ENCODE assay signal across 1 cellular context in the genomic region with DNA sequence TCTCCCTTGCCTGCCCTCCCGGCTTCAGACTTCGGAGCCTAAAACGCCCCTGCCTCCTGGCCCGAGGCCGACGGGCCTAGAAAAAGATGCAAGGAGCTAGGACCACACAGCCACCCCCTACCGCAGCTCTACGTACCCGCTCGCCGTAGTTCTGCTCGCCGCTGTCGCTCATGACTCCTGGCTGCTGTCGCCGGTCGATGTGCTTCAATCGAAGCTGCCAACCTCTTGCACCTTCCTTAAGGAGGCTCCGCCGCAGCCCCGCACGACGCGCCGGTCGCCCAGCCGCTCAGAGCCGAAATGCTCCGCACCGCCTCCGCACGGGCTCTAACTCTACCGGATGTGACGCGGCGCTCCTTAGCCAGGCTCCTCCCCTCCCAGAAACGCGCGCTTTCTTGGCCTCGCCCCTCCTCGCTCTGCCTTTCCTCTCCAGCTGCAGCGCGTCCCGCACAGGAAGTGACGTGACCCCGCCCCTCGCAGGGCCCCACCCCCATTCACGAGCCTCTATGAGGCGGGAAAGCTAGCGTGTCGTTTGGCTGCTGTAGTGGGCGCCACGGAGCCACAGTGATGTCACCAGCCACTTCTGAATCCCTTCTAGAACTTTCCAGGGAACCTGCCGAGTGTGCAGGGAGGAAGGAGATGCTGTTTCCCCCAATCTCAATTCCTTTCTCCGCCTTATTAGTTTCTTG.
TF ChIP-seq lines count a peak whose summit lies in the region.

Gene TRA2B (minus strand): TSS at position 326 of the 686 bp plus-strand sequence. CDS start 154 bp downstream, at position 172.

TF ChIP-seq in HepG2, 621 proteins besides CTCF, POLR2A, EP300 and RAD21 (continued from another document and continues in another):
- TF ChIP-seq, protein P1, sequence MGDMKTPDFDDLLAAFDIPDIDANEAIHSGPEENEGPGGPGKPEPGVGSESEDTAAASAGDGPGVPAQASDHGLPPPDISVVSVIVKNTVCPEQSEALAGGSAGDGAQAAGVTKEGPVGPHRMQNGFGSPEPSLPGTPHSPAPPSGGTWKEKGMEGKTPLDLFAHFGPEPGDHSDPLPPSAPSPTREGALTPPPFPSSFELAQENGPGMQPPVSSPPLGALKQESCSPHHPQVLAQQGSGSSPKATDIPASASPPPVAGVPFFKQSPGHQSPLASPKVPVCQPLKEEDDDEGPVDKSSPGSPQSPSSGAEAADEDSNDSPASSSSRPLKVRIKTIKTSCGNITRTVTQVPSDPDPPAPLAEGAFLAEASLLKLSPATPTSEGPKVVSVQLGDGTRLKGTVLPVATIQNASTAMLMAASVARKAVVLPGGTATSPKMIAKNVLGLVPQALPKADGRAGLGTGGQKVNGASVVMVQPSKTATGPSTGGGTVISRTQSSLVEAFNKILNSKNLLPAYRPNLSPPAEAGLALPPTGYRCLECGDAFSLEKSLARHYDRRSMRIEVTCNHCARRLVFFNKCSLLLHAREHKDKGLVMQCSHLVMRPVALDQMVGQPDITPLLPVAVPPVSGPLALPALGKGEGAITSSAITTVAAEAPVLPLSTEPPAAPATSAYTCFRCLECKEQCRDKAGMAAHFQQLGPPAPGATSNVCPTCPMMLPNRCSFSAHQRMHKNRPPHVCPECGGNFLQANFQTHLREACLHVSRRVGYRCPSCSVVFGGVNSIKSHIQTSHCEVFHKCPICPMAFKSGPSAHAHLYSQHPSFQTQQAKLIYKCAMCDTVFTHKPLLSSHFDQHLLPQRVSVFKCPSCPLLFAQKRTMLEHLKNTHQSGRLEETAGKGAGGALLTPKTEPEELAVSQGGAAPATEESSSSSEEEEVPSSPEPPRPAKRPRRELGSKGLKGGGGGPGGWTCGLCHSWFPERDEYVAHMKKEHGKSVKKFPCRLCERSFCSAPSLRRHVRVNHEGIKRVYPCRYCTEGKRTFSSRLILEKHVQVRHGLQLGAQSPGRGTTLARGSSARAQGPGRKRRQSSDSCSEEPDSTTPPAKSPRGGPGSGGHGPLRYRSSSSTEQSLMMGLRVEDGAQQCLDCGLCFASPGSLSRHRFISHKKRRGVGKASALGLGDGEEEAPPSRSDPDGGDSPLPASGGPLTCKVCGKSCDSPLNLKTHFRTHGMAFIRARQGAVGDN (CRISPR knock-in tag; IDR thresholded peaks at IDR 0.05) = peak; percentile 99
- TF ChIP-seq HNRNPLL (IDR thresholded peaks at IDR 0.05; ENCODE audit: low read depth, low read length, poor library complexity, severe bottlenecking) (peak; percentile 65), ZNF772 (CRISPR knock-in tag; IDR thresholded peaks at IDR 0.05) (peak; percentile 80), FOXA3 (CRISPR knock-in tag; IDR thresholded peaks at IDR 0.05) (peak; percentile 59; the same call in 1 of the 2 replicates), SUZ12 (IDR thresholded peaks at IDR 0.05; ENCODE audit: low read depth, low read length) (no peak), TFAP4 (IDR thresholded peaks at IDR 0.05; ENCODE audit: borderline replicate concordance, low read depth) (peak; percentile 85; the same call in 1 of the 2 replicates), MZF1 (CRISPR knock-in tag; IDR thresholded peaks at IDR 0.05; ENCODE audit: borderline replicate concordance) (no peak), KDM2A (CRISPR knock-in tag; IDR thresholded peaks at IDR 0.05; ENCODE audit: borderline replicate concordance, low read depth) (peak; percentile 83), BCLAF1 (IDR thresholded peaks at IDR 0.05) (no peak), ZNF549 (CRISPR knock-in tag; IDR thresholded peaks at IDR 0.05) (no peak), MTA1 (CRISPR knock-in tag; IDR thresholded peaks at IDR 0.05; ENCODE audit: borderline replicate concordance) (peak; percentile 80; the same call in 1 of the 2 replicates), SNAPC2 (CRISPR knock-in tag; IDR thresholded peaks at IDR 0.05) (peak; percentile 97), NBN (conservative IDR thresholded peaks at IDR 0.05) (no peak), FLYWCH1 (CRISPR knock-in tag; IDR thresholded peaks at IDR 0.05) (no peak), ZNF558 (CRISPR knock-in tag; IDR thresholded peaks at IDR 0.05; ENCODE audit: borderline replicate concordance) (peak; percentile 95; the same call in 1 of the 2 replicates), ZBTB38 (CRISPR knock-in tag; IDR thresholded peaks at IDR 0.05) (peak; percentile 88; the same call in 1 of the 2 replicates), XRCC5 (optimal IDR thresholded peaks at IDR 0.05; ENCODE audit: low read length) (no peak), PRDM15 (CRISPR knock-in tag; IDR thresholded peaks at IDR 0.05) (peak; percentile 51; the same call in 1 of the 2 replicates), TP53 (CRISPR knock-in tag; conservative IDR thresholded peaks at IDR 0.05) (0 out of 2 replicates have a peak, but pooled peaks have one; percentile 13), SMC3 (IDR thresholded peaks at IDR 0.05; ENCODE audit: low read length) (no peak), ZNF883 (CRISPR knock-in tag; IDR thresholded peaks at IDR 0.05; ENCODE audit: not compliant biosample characterization) (peak; percentile 81), KLF12 (CRISPR knock-in tag; IDR thresholded peaks at IDR 0.05; ENCODE audit: borderline replicate concordance) (peak; percentile 86; the same call in 1 of the 2 replicates), RBM39 (IDR thresholded peaks at IDR 0.05; ENCODE audit: low read depth, low read length, poor library complexity, severe bottlenecking) (peak; percentile 91), ZNF224 (CRISPR knock-in tag; IDR thresholded peaks at IDR 0.05) (no peak; the same call in 1 of the 2 replicates), PTBP1 (IDR thresholded peaks at IDR 0.05; ENCODE audit: low read depth, low read length, poor library complexity, severe bottlenecking) (no peak), PCBP1 (IDR thresholded peaks at IDR 0.05; ENCODE audit: borderline replicate concordance, low read depth, low read length) (0 out of 2 replicates have a peak, but pooled peaks have one; percentile 45), SP2 (CRISPR knock-in tag; IDR thresholded peaks at IDR 0.05) (peak; percentile 71), ZSCAN29 (CRISPR knock-in tag; conservative IDR thresholded peaks at IDR 0.05) (peak; percentile 91), ZIK1 (CRISPR knock-in tag; IDR thresholded peaks at IDR 0.05; ENCODE audit: borderline replicate concordance, low read depth) (no peak; the same call in 1 of the 2 replicates), HMGA1 (CRISPR knock-in tag; conservative IDR thresholded peaks at IDR 0.05) (no peak), PHF5A (CRISPR knock-in tag; IDR thresholded peaks at IDR 0.05; ENCODE audit: low read depth, unreplicated experiment) (no peak), FOXK2 (IDR thresholded peaks at IDR 0.05) (no peak), ZNF547 (CRISPR knock-in tag; IDR thresholded peaks at IDR 0.05) (peak; percentile 97; the same call in 1 of the 2 replicates), TGIF2 (CRISPR knock-in tag; IDR thresholded peaks at IDR 0.05) (peak; percentile 47; the same call in 1 of the 2 replicates), RNF219 (CRISPR knock-in tag; IDR thresholded peaks at IDR 0.05) (peak; percentile 91; the same call in 1 of the 2 replicates), ZNF567 (CRISPR knock-in tag; IDR thresholded peaks at IDR 0.05; ENCODE audit: borderline replicate concordance) (peak; percentile 69)
- TF ChIP-seq, protein P2, sequence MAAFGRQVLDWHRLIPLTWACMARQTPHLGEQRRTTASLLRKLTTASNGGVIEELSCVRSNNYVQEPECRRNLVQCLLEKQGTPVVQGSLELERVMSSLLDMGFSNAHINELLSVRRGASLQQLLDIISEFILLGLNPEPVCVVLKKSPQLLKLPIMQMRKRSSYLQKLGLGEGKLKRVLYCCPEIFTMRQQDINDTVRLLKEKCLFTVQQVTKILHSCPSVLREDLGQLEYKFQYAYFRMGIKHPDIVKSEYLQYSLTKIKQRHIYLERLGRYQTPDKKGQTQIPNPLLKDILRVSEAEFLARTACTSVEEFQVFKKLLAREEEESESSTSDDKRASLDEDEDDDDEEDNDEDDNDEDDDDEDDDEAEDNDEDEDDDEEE (CRISPR knock-in tag; IDR thresholded peaks at IDR 0.05) = peak; percentile 91
- TF ChIP-seq, protein P3, sequence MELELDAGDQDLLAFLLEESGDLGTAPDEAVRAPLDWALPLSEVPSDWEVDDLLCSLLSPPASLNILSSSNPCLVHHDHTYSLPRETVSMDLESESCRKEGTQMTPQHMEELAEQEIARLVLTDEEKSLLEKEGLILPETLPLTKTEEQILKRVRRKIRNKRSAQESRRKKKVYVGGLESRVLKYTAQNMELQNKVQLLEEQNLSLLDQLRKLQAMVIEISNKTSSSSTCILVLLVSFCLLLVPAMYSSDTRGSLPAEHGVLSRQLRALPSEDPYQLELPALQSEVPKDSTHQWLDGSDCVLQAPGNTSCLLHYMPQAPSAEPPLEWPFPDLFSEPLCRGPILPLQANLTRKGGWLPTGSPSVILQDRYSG (CRISPR knock-in tag; IDR thresholded peaks at IDR 0.05) = peak; percentile 93
- TF ChIP-seq, protein P4, sequence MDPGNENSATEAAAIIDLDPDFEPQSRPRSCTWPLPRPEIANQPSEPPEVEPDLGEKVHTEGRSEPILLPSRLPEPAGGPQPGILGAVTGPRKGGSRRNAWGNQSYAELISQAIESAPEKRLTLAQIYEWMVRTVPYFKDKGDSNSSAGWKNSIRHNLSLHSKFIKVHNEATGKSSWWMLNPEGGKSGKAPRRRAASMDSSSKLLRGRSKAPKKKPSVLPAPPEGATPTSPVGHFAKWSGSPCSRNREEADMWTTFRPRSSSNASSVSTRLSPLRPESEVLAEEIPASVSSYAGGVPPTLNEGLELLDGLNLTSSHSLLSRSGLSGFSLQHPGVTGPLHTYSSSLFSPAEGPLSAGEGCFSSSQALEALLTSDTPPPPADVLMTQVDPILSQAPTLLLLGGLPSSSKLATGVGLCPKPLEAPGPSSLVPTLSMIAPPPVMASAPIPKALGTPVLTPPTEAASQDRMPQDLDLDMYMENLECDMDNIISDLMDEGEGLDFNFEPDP (CRISPR knock-in tag; conservative IDR thresholded peaks at IDR 0.05) = peak; percentile 98
